16 cellular contexts compared by ENCODE assay signal in genomic region chr5:169503899-169504298, GRCh38.
DNase-seq lines count a peak whose midpoint lies in the region; ATAC-seq and TF ChIP-seq lines count a peak whose summit lies in the region.
"Had no signal": no experiment of that assay in that cellular context is flagged by ENCODE, and none has a peak within 500 bp of the region (broad histone marks: within the 10 kb centered on the region; RNA-seq: fewer than 3 reads in every experiment).

No MANE protein-coding gene starts in this region.

- H3K27ac Mint-ChIP-seq in endodermal cell (no peak overlapping the region), nephron (peak overlapping the region; percentile 64 to 80 (median 76))
- H3K27ac Mint-ChIP-seq in activated T-cell treated with anti-CD3 and anti-CD28 coated beads, Interleukin-2, amount 50 U/mL, for 72 hours, result no peak overlapping the region
- H3K27ac Mint-ChIP-seq: CD4-positive, CD25-positive, alpha-beta regulatory T cell; GM23338 had no signal

- H3K4me1 ChIP-seq in HEK293 (ENCODE audit: control insufficient read depth, insufficient read depth, low read length), result 0 out of 2 replicates have a peak, but pooled peaks cover 5% of the 10 kb centered on the region
- H3K4me1 ChIP-seq in endodermal cell (ENCODE audit: control insufficient read depth, insufficient read depth, low read length), result peaks cover 7% of the 10 kb centered on the region

- H3K4me3 ChIP-seq in HEK293 (ENCODE audit: low read depth, low read length), result no peak overlapping the region
- H3K4me3 ChIP-seq in endodermal cell (ENCODE audit: low read length), result peak overlapping the region; percentile 46
- H3K4me3 ChIP-seq: GM23338 had no signal

- H3K4me3 Mint-ChIP-seq in endodermal cell (no peak overlapping the region), nephron (no peak overlapping the region)
- H3K4me3 Mint-ChIP-seq in activated T-cell treated with anti-CD3 and anti-CD28 coated beads, Interleukin-2, amount 50 U/mL, for 72 hours, result no peak overlapping the region
- H3K4me3 Mint-ChIP-seq: CD4-positive, CD25-positive, alpha-beta regulatory T cell; GM23338 had no signal

- H3K27me3 ChIP-seq in endodermal cell (ENCODE audit: control insufficient read depth, insufficient read depth, low read length, poor library complexity, severe bottlenecking), result peaks cover 54% of the 10 kb centered on the region

- H3K27ac ChIP-seq in HEK293 (ENCODE audit: extremely low read depth, low read depth, low read length), result no peak overlapping the region
- H3K27ac ChIP-seq in endodermal cell (ENCODE audit: low read depth, low read length), result no peak overlapping the region

- POLR2A ChIA-PET in HEK293 (lab: Yijun Ruan, JAX), result interaction anchor here (0.6 kb wide), 1 partner anchor 80 kb away, joined by 3 read pairs; the partner anchor contains the start of gene SPDL1

- H3K36me3 ChIP-seq in HEK293 (ENCODE audit: control insufficient read depth in 2 of 2, insufficient read depth in 1 of 2, low read length in 2 of 2) (no peaks in the 10 kb centered on the region), endodermal cell (ENCODE audit: control insufficient read depth, insufficient read depth, low read length) (no peaks in the 10 kb centered on the region)

- no peak for TF ChIP-seq CTCF in HEK293 (tag by site-specific recombination; IDR thresholded peaks at IDR 0.05)
- TF ChIP-seq CTCF in endodermal cell (conservative IDR thresholded peaks at IDR 0.05), result no peak
- TF ChIP-seq CTCF in nephron (IDR thresholded peaks at IDR 0.05; ENCODE audit: unreplicated experiment in 3 of 3), result no peak

- DNase-seq in SK-N-DZ (ENCODE audit: low spot score) (peak; percentile 65), endodermal cell (peak; percentile 57), NCI-H446 treated with DMSO at 0.1 percent for 48 hours (lab: John Stamatoyannopoulos, UW) (no peak)
- no peak for DNase-seq in activated T-cell treated with anti-CD3 and anti-CD28 coated beads, Interleukin-2, amount 50 U/mL, for 72 hours
- no peak for DNase-seq in activated naive CD4-positive, alpha-beta T cell (lab: John Stamatoyannopoulos, UW)
- DNase-seq: CD4-positive, CD25-positive, alpha-beta regulatory T cell; EL; HCEC 1CT; NCI-H1105 treated with DMSO at 0.1 percent for 48 hours; NCI-H2029 treated with DMSO at 0.1 percent for 48 hours; NCI-H2171 treated with DMSO at 0.1 percent for 48 hours; NCI-H526; Right ventricle myocardium superior had no signal

- H3K9ac ChIP-seq in endodermal cell (ENCODE audit: extremely low read depth, low read length, poor library complexity, severe bottlenecking), result peak overlapping the region; percentile 40

- H3K27me3 Mint-ChIP-seq in endodermal cell (ENCODE audit: insufficient read depth) (peaks cover 48% of the 10 kb centered on the region), nephron (ENCODE audit: low read depth) (no peaks in the 10 kb centered on the region)
- H3K27me3 Mint-ChIP-seq in activated T-cell treated with anti-CD3 and anti-CD28 coated beads, Interleukin-2, amount 50 U/mL, for 72 hours (ENCODE audit: low read depth), result peaks cover 19% of the 10 kb centered on the region

- H3K36me3 Mint-ChIP-seq in endodermal cell (ENCODE audit: low read depth), result no peaks in the 10 kb centered on the region
- no peaks in the 10 kb centered on the region for H3K36me3 Mint-ChIP-seq in nephron (ENCODE audit: low read depth)
- no peaks in the 10 kb centered on the region for H3K36me3 Mint-ChIP-seq in activated T-cell treated with anti-CD3 and anti-CD28 coated beads, Interleukin-2, amount 50 U/mL, for 72 hours (ENCODE audit: insufficient read depth in 2 of 2)
- H3K36me3 Mint-ChIP-seq: CD4-positive, CD25-positive, alpha-beta regulatory T cell had no signal

- CTCF ChIA-PET in HEK293 (lab: Yijun Ruan, JAX), result interaction anchor here (0.6 kb wide), 2 partner anchors 10 to 12 kb away, joined by 3 read pairs; no protein-coding TSS in a partner anchor

- H3K9me3 Mint-ChIP-seq in endodermal cell, result no peaks in the 10 kb centered on the region
- no peaks in the 10 kb centered on the region for H3K9me3 Mint-ChIP-seq in nephron
- H3K9me3 Mint-ChIP-seq in activated T-cell treated with anti-CD3 and anti-CD28 coated beads, Interleukin-2, amount 50 U/mL, for 72 hours, result peaks cover 1% of the 10 kb centered on the region in 2 donors
- H3K9me3 Mint-ChIP-seq: GM23338 had no signal

- WGBS in endodermal cell (ENCODE audit: insufficient coverage in 1 of 2, insufficient read length in 1 of 2), 2 experiments, result 21 to 69% methylated on average over 2 to 4 of the region's 5 CpGs

- no peak for ATAC-seq in activated T-cell treated with anti-CD3 and anti-CD28 coated beads, Interleukin-2, amount 50 U/mL, for 72 hours (replicated peaks in 1 of 2)
- ATAC-seq: GM23338 had no signal

- H3K4me1 Mint-ChIP-seq in endodermal cell, result peaks cover 26% of the 10 kb centered on the region
- H3K4me1 Mint-ChIP-seq in nephron, result peaks cover 14% of the 10 kb centered on the region
- H3K4me1 Mint-ChIP-seq in activated T-cell treated with anti-CD3 and anti-CD28 coated beads, Interleukin-2, amount 50 U/mL, for 72 hours (ENCODE audit: low read depth), result no peaks in the 10 kb centered on the region
- H3K4me1 Mint-ChIP-seq: CD4-positive, CD25-positive, alpha-beta regulatory T cell; GM23338 had no signal

- H3K9me3 ChIP-seq in HEK293 (ENCODE audit: control insufficient read depth, insufficient read depth, low read depth, low read length) (no peaks in the 10 kb centered on the region), endodermal cell (ENCODE audit: control insufficient read depth, low read length) (no peaks in the 10 kb centered on the region)

TF ChIP-seq in HEK293, 187 proteins besides CTCF, POLR2A, EP300 and RAD21:
- peak; percentile 67; the same call in 1 of the 2 replicates for TF ChIP-seq TCF7L2 (IDR thresholded peaks at IDR 0.05; ENCODE audit: borderline replicate concordance, low read depth, low read length)
- peak; percentile 58; the same call in 1 of the 2 replicates for TF ChIP-seq TRIM28 (IDR thresholded peaks at IDR 0.05; ENCODE audit: borderline replicate concordance, low read length)
- peak; percentile 22; the same call in 1 of the 2 replicates for TF ChIP-seq FEZF1 (tag by site-specific recombination; IDR thresholded peaks at IDR 0.05)
- TF ChIP-seq REPIN1 (tag by site-specific recombination; IDR thresholded peaks at IDR 0.05; ENCODE audit: low read depth), result no peak
TF ChIP-seq in HEK293: peak in this region for 3.

Comparison
In these comparisons a context has a peak if more than half of its experiments do, and no peak if none do; other contexts are left out.
1. DNase-seq: peak in SK-N-DZ (single experiment) and endodermal cell (single experiment); none in activated T-cell treated with anti-CD3 and anti-CD28 coated beads, Interleukin-2, amount 50 U/mL, for 72 hours (0 of 2), NCI-H446 treated with DMSO at 0.1 percent for 48 hours (single experiment) and activated naive CD4-positive, alpha-beta T cell (0 of 4).
2. H3K27ac Mint-ChIP-seq: peak in nephron (3 of 3); none in endodermal cell (single experiment) and activated T-cell treated with anti-CD3 and anti-CD28 coated beads, Interleukin-2, amount 50 U/mL, for 72 hours (single experiment).